ENCODE assay signal across 16 cellular contexts in the genomic region with DNA sequence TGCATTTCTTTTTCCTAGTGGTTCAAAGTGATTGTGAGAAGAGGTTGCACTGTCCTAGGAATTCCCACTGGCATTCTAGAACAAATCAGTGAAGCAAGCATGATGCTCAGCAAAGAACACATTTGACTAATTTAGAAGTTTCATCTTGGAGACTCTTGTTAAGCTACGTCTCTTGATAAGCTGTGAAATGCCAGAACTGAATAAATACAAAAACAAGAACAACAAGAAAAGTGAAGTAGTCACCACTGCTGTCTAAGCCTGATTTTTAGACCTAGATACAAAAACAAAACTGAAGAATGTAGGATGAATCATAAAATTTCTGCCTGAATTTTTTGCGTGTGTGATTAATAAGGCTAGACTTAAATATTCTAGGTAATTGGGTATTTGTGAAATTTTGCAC.
A peak's percentile ranks its signal among the peaks of the same experiment; 100 is the strongest.
DNase-seq lines count a peak whose midpoint lies in the region; ATAC-seq and TF ChIP-seq lines count a peak whose summit lies in the region.
"Had no signal": no experiment of that assay in that cellular context is flagged by ENCODE, and none has a peak within 500 bp of the region (broad histone marks: within the 10 kb centered on the region; RNA-seq: fewer than 3 reads in every experiment).

No MANE protein-coding gene starts in this region.

- ATAC-seq in HG03095 (IDR thresholded peaks at IDR 0.05; ENCODE audit: unreplicated experiment) = no peak
- ATAC-seq: GM12878, HepG2 had no signal

- intact Hi-C loops in vagina (cut with DNase I) (no loop called here), stomach (cut with DNase I; ENCODE audit: low total_unique reads) (no loop called here)

- H3K4me1 ChIP-seq in vagina (peaks cover 4% of the 10 kb centered on the region), stomach (no peaks in the 10 kb centered on the region)
- H3K4me1 ChIP-seq: BLaER1, Caco-2 had no signal

- H3K36me3 ChIP-seq in vagina (no peaks in the 10 kb centered on the region), stomach (no peaks in the 10 kb centered on the region)
- H3K36me3 ChIP-seq: BLaER1 had no signal

- no peak for TF ChIP-seq POLR2A in vagina (IDR thresholded peaks at IDR 0.05)
- TF ChIP-seq POLR2A in stomach (IDR thresholded peaks at IDR 0.05) = no peak

- H3K9me3 ChIP-seq in vagina (no peaks in the 10 kb centered on the region), stomach (no peaks in the 10 kb centered on the region)
- H3K9me3 ChIP-seq: BLaER1, Caco-2 had no signal

- TF ChIP-seq EP300 in stomach (IDR thresholded peaks at IDR 0.05) = no peak

- H3K27me3 ChIP-seq in vagina (no peaks in the 10 kb centered on the region), stomach (no peaks in the 10 kb centered on the region)
- H3K27me3 ChIP-seq: BLaER1 had no signal

- WGBS in stomach, 5 donors = 74 to 84% (median 78%) methylated on average over 2 of the region's 2 CpGs

- DNase-seq in DMS79 treated with DMSO at 0.1 percent for 48 hours (lab: John Stamatoyannopoulos, UW) = peak; percentile 36
- DNase-seq in amniotic epithelial cell (ENCODE audit: low read depth) = peak; percentile 22
- peak; percentile 1 for DNase-seq in fibroblast of villous mesenchyme (ENCODE audit: low read depth)
- no peak for DNase-seq in vagina (ENCODE audit: extremely low spot score in 2 of 2)
- no peak for DNase-seq in activated T-cell treated with anti-CD3 and anti-CD28 coated beads for 4 hours
- no peak for DNase-seq in stomach
- DNase-seq: 8988T; AML-193; Caco-2; CD8-positive, alpha-beta memory T cell; GOT3; H9 had no signal

- TF ChIP-seq CTCF in fibroblast of villous mesenchyme (IDR thresholded peaks at IDR 0.05; ENCODE audit: insufficient read depth, low read depth, low read length) (no peak), vagina (IDR thresholded peaks at IDR 0.05) (no peak), stomach (IDR thresholded peaks at IDR 0.05) (no peak)

- H3K27ac ChIP-seq in vagina = peak overlapping the region; percentile 62
- H3K27ac ChIP-seq in stomach = no peak overlapping the region
- H3K27ac ChIP-seq: BLaER1 had no signal

- no peak overlapping the region for H3K4me3 ChIP-seq in fibroblast of villous mesenchyme (ENCODE audit: low read depth, low read length)
- H3K4me3 ChIP-seq in vagina = no peak overlapping the region
- no peak overlapping the region for H3K4me3 ChIP-seq in stomach
- H3K4me3 ChIP-seq: BLaER1, GM12878 had no signal

Comparison
In these comparisons a context has a peak if more than half of its experiments do, and no peak if none do; other contexts are left out.
1. DNase-seq: peak in DMS79 treated with DMSO at 0.1 percent for 48 hours (single experiment), amniotic epithelial cell (single experiment) and fibroblast of villous mesenchyme (single experiment); none in vagina (0 of 2), activated T-cell treated with anti-CD3 and anti-CD28 coated beads for 4 hours (single experiment) and stomach (single experiment).